ENCODE assay signal across 23 cellular contexts in the genomic region with DNA sequence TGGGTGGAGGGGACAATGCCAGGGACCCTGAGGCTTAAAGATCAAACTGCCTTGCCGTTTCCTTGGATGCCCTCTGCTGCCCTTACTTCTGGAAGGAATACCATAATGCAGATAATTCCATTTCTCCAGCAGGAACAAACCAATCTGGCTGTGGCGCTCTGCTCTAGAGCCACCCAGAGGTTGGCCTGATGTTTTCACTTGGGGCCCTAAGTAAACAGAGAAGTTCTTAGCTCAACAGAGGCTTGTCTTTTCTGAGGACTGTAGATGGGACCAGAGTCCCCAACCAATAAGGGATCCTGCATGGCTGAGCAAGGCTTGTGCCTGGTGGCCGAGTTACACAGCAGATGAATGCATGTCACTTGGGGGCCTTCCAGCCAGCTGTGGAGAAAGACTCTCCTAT.
"Had no signal": no experiment of that assay in that cellular context is flagged by ENCODE, and none has a peak within 500 bp of the region (broad histone marks: within the 10 kb centered on the region; RNA-seq: fewer than 3 reads in every experiment).

No MANE protein-coding gene starts in this region.

- H3K4me1 ChIP-seq: colonic mucosa, gastroesophageal sphincter, psoas muscle, transverse colon had no signal

- H3K9me3 Mint-ChIP-seq: endodermal cell; immature natural killer cell; nephron progenitor cell; stimulated activated naive CD8-positive, alpha-beta T cell treated with anti-CD3 and anti-CD28 coated beads, Interleukin-15, amount 100 ng/mL, for 72 hours had no signal

- H3K4me3 Mint-ChIP-seq: endodermal cell; immature natural killer cell; naive thymus-derived CD4-positive, alpha-beta T cell; nephron progenitor cell; stimulated activated naive B cell treated with anti-CD40 and anti-IgM and Interleukin-4, amounts not matched to agents 10 μg/mL and 1 μg/mL and 100 μg/mL, for 72 hours; stimulated activated naive CD8-positive, alpha-beta T cell treated with anti-CD3 and anti-CD28 coated beads, Interleukin-15, amount 100 ng/mL, for 72 hours had no signal

- DNase-seq: colonic mucosa; effector CD4-positive, alpha-beta T cell; endodermal cell; glutamatergic neuron; immature natural killer cell; kidney; left cardiac atrium; mesendoderm; naive thymus-derived CD4-positive, alpha-beta T cell; nephron progenitor cell; psoas muscle; retina; stimulated activated CD4-positive, alpha-beta T cell treated with anti-CD3 and anti-CD28 coated beads, Interleukin-2, amount 100 ng/mL, for 24 hours; stimulated activated CD4-positive, alpha-beta T cell treated with anti-CD3 and anti-CD28 coated beads, Interleukin-4, amount 100 ng/mL, for 4 hours; stimulated activated naive B cell treated with anti-CD40 and anti-IgM and Interleukin-4, amounts not matched to agents 10 μg/mL and 1 μg/mL and 100 μg/mL, for 72 hours; stimulated activated naive CD8-positive, alpha-beta T cell treated with anti-CD3 and anti-CD28 coated beads, Interleukin-15, amount 100 ng/mL, for 72 hours; substantia nigra; transverse colon had no signal

- H2AFZ ChIP-seq: parathyroid adenoma had no signal

- H3K27me3 ChIP-seq: colonic mucosa, gastroesophageal sphincter, transverse colon had no signal

- H3K4me3 ChIP-seq: colonic mucosa, gastroesophageal sphincter, psoas muscle, skin epidermis, thoracic aorta, transverse colon had no signal

- H3K36me3 ChIP-seq: colonic mucosa, gastroesophageal sphincter, thoracic aorta, transverse colon had no signal

- H3K36me3 Mint-ChIP-seq: immature natural killer cell; naive thymus-derived CD4-positive, alpha-beta T cell; stimulated activated naive B cell treated with anti-CD40 and anti-IgM and Interleukin-4, amounts not matched to agents 10 μg/mL and 1 μg/mL and 100 μg/mL, for 72 hours had no signal

- H3K4me1 Mint-ChIP-seq: endodermal cell; immature natural killer cell; stimulated activated naive B cell treated with anti-CD40 and anti-IgM and Interleukin-4, amounts not matched to agents 10 μg/mL and 1 μg/mL and 100 μg/mL, for 72 hours; stimulated activated naive CD8-positive, alpha-beta T cell treated with anti-CD3 and anti-CD28 coated beads, Interleukin-15, amount 100 ng/mL, for 72 hours had no signal

- ATAC-seq: gastroesophageal sphincter; left cardiac atrium; naive thymus-derived CD4-positive, alpha-beta T cell; psoas muscle; sciatic nerve; stimulated activated naive CD8-positive, alpha-beta T cell treated with anti-CD3 and anti-CD28 coated beads, Interleukin-15, amount 100 ng/mL, for 72 hours had no signal

- H3K27ac Mint-ChIP-seq: endodermal cell; immature natural killer cell; naive thymus-derived CD4-positive, alpha-beta T cell; nephron progenitor cell; stimulated activated naive B cell treated with anti-CD40 and anti-IgM and Interleukin-4, amounts not matched to agents 10 μg/mL and 1 μg/mL and 100 μg/mL, for 72 hours had no signal

- H3K9me3 ChIP-seq: colonic mucosa, gastroesophageal sphincter, psoas muscle, thoracic aorta, transverse colon had no signal

- H3K79me2 ChIP-seq: parathyroid adenoma had no signal

- H3K27ac ChIP-seq: colonic mucosa, gastroesophageal sphincter, parathyroid adenoma, psoas muscle, skin epidermis, thoracic aorta, transverse colon had no signal

- H3K9ac ChIP-seq: parathyroid adenoma had no signal
